ENCODE assay signal across 8 cellular contexts in the genomic region with DNA sequence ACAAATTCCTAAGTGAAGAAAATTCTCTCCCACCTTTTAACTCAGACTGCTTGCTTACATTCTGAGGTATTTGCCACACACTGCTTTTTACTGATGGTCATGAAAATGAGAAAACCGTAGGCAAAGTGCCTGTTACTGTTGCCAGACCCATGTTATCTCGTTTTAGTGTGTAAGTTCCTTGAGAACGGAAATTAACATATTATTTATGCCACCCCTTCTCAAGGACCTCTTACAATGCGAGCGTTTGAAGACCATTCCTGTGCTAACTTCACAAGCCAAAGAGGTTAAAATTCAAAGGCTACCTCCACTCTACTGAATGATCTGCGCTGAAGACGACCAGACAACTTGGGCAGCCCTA. TPM values are rescaled to one million over a fixed set of nuclear protein-coding genes. Genes with fewer than 3 reads are reported as not detected.
DNase-seq lines count a peak whose midpoint lies in the region; ATAC-seq, FAIRE-seq and TF ChIP-seq lines count a peak whose summit lies in the region.

No MANE protein-coding gene starts in this region.

- no peaks in the 10 kb centered on the region for H3K36me3 ChIP-seq in right atrium auricular region
- no peaks in the 10 kb centered on the region for H3K36me3 ChIP-seq in brain microvascular endothelial cell (replicated peaks)

- no peak for ATAC-seq in left ventricle myocardium superior

- H3K4me1 ChIP-seq in right atrium auricular region (peaks cover 0 to 22% of the 10 kb centered on the region in 2 donors), mononuclear cell (ENCODE audit: insufficient read depth, low read length) (peaks cover 34% of the 10 kb centered on the region)

- no peaks in the 10 kb centered on the region for H3K9me3 ChIP-seq in right atrium auricular region
- no peaks in the 10 kb centered on the region for H3K9me3 ChIP-seq in mononuclear cell (ENCODE audit: low read depth, low read length)

- intact Hi-C loops in left ventricle myocardium superior (cut with micrococcal nuclease): no loop called here

- no peaks in the 10 kb centered on the region for H3K27me3 ChIP-seq in right atrium auricular region
- no peaks in the 10 kb centered on the region for H3K27me3 ChIP-seq in brain microvascular endothelial cell (replicated peaks)
- no peaks in the 10 kb centered on the region for H3K27me3 ChIP-seq in mononuclear cell (ENCODE audit: insufficient read depth, low read length)

- no peak for DNase-seq in right atrium auricular region (ENCODE audit: low spot score)
- DNase-seq in left ventricle myocardium superior: no peak
- no peak for DNase-seq in brain microvascular endothelial cell
- DNase-seq in stimulated activated CD4-positive, alpha-beta T cell treated with anti-CD3 and anti-CD28 coated beads, Interleukin-12 subunit alpha, Interleukin-12 subunit beta, amount 100 ng/mL, for 4 hours: no peak
- no peak for DNase-seq in D721Med (ENCODE audit: insufficient read length, low spot score)
- DNase-seq in T-helper 9 cell: no peak
- DNase-seq in GM13976 (ENCODE audit: low spot score): no peak

- H3K27ac ChIP-seq in right atrium auricular region (peak overlapping the region; percentile 92 to 93), brain microvascular endothelial cell (peak overlapping the region; percentile 100)

- in situ Hi-C loops in brain microvascular endothelial cell (cut with HindIII; ENCODE audit: low pct_ligation_motif_present, low sequenced_read_pairs): no loop called here
- in situ Hi-C loops in GM13976 (cut with MboI; ENCODE audit: low sequenced_read_pairs, unreplicated experiment): loop anchor here (25.0 kb wide), 1 partner anchor 517 kb away; no protein-coding TSS in a partner anchor

- TF ChIP-seq CTCF in right atrium auricular region (IDR thresholded peaks at IDR 0.05) (no peak), brain microvascular endothelial cell (IDR thresholded peaks at IDR 0.05; ENCODE audit: low read depth, low read length, missing control alignments) (no peak), D721Med (IDR thresholded peaks at IDR 0.05; ENCODE audit: insufficient read depth, missing control alignments) (no peak), GM13976 (IDR thresholded peaks at IDR 0.05; ENCODE audit: borderline replicate concordance, control extremely low read depth, extremely low read depth, insufficient read depth, missing control alignments) (no peak)

- FAIRE-seq in D721Med (lab: Jason Lieb, UNC): no peak

- H3K4me3 ChIP-seq in right atrium auricular region: peak overlapping the region; percentile 83 to 91
- peak overlapping the region; percentile 98 for H3K4me3 ChIP-seq in brain microvascular endothelial cell (ENCODE audit: low read depth, low read length)
- H3K4me3 ChIP-seq in mononuclear cell (ENCODE audit: low read length): peak overlapping the region; percentile 95

RNA-seq across cellular contexts. Expression of a gene that starts 0.5 kb away (rescaled TPM):
- total RNA-seq in right atrium auricular region (1 to 10 TPM; 7.5 to 8.3 TPM), left ventricle myocardium superior (9.5 TPM), mononuclear cell (20.0 TPM)

RNA-seq across cellular contexts. Expression of a gene that starts 27.2 kb away (rescaled TPM):
- total RNA-seq in right atrium auricular region (10 to 100 TPM; 18.2 to 22.4 TPM), left ventricle myocardium superior (26.3 TPM), mononuclear cell (39.6 TPM)
